Comparison of ENCODE assay signal across 22 cellular contexts in genomic region chr5:135194126-135194488, GRCh38.
"Had no signal": no experiment of that assay in that cellular context is flagged by ENCODE, and none has a peak within 500 bp of the region (broad histone marks: within the 10 kb centered on the region; RNA-seq: fewer than 3 reads in every experiment).

No MANE protein-coding gene starts in this region.

- H3K4me1 ChIP-seq: uterus had no signal

- H3K27ac ChIP-seq: body of pancreas, cardiac muscle cell, gastroesophageal sphincter, uterus had no signal

- H3K36me3 ChIP-seq: cardiac muscle cell, gastroesophageal sphincter, uterus had no signal

- H3K4me3 ChIP-seq: body of pancreas, cardiac muscle cell, gastroesophageal sphincter, uterus had no signal

- H3K36me3 Mint-ChIP-seq: activated naive CD4-positive, alpha-beta T cell treated with anti-CD3 and anti-CD28 coated beads, Interleukin-2, amount 10 ng/mL, durations not matched to agents 7 days and 5 days; naive thymus-derived CD4-positive, alpha-beta T cell had no signal

- DNase-seq: activated B cell treated with CpG ODN at 0.5 μM for 24 hours; activated CD4-positive, alpha-beta T cell treated with anti-CD3 and anti-CD28 coated beads for 36 hours; activated CD4-positive, alpha-beta T cell treated with anti-CD3 and anti-CD28 coated beads, Interleukin-2, amount 50 U/mL, for 4 hours; activated effector memory CD4-positive, alpha-beta T cell treated with Interleukin-2 at 50 U/mL for 16 hours; activated naive CD4-positive, alpha-beta T cell treated with anti-CD3 and anti-CD28 coated beads, Interleukin-2, amount 10 ng/mL, durations not matched to agents 7 days and 5 days; activated naive CD8-positive, alpha-beta T cell treated with anti-CD3 and anti-CD28 coated beads, Interleukin-2, amount 50 U/mL, for 24 hours; activated T-cell treated with anti-CD3 and anti-CD28 coated beads, Interleukin-2, amount 50 U/mL, for 72 hours; body of pancreas; cortex of kidney; effector CD4-positive, alpha-beta T cell; erythroblast; naive thymus-derived CD4-positive, alpha-beta T cell; stimulated activated CD4-positive, alpha-beta T cell treated with anti-CD3 and anti-CD28 coated beads, Interleukin-4, amount 100 ng/mL, for 24 hours; stimulated activated naive CD8-positive, alpha-beta T cell treated with anti-CD3 and anti-CD28 coated beads, Interleukin-15, amount 100 ng/mL, for 72 hours; SW 1271; T-helper 17 cell; trophoblast cell; uterus had no signal

- H3K27me3 ChIP-seq: body of pancreas, gastroesophageal sphincter, uterus had no signal

- H3K9me3 Mint-ChIP-seq: activated naive CD4-positive, alpha-beta T cell treated with anti-CD3 and anti-CD28 coated beads, Interleukin-2, amount 10 ng/mL, durations not matched to agents 7 days and 5 days; activated naive CD8-positive, alpha-beta T cell treated with anti-CD3 and anti-CD28 coated beads, Interleukin-2, amount 50 U/mL, for 24 hours; stimulated activated naive CD8-positive, alpha-beta T cell treated with anti-CD3 and anti-CD28 coated beads, Interleukin-15, amount 100 ng/mL, for 72 hours had no signal

- ATAC-seq: activated CD4-positive, alpha-beta T cell treated with anti-CD3 and anti-CD28 coated beads for 36 hours; activated naive CD8-positive, alpha-beta T cell treated with anti-CD3 and anti-CD28 coated beads, Interleukin-2, amount 50 U/mL, for 24 hours; activated T-cell treated with anti-CD3 and anti-CD28 coated beads, Interleukin-2, amount 50 U/mL, for 72 hours; body of pancreas; gastroesophageal sphincter; naive thymus-derived CD4-positive, alpha-beta T cell; stimulated activated naive CD8-positive, alpha-beta T cell treated with anti-CD3 and anti-CD28 coated beads, Interleukin-15, amount 100 ng/mL, for 72 hours; T-helper 17 cell had no signal

- H3K27ac Mint-ChIP-seq: activated B cell treated with CpG ODN at 0.5 μM for 24 hours; activated CD4-positive, alpha-beta T cell treated with anti-CD3 and anti-CD28 coated beads for 36 hours; activated naive CD4-positive, alpha-beta T cell treated with anti-CD3 and anti-CD28 coated beads, Interleukin-2, amount 10 ng/mL, durations not matched to agents 7 days and 5 days; activated naive CD8-positive, alpha-beta T cell treated with anti-CD3 and anti-CD28 coated beads, Interleukin-2, amount 50 U/mL, for 24 hours; activated T-cell treated with anti-CD3 and anti-CD28 coated beads, Interleukin-2, amount 50 U/mL, for 72 hours; memory B cell; naive thymus-derived CD4-positive, alpha-beta T cell; stimulated activated naive CD8-positive, alpha-beta T cell treated with anti-CD3 and anti-CD28 coated beads, Interleukin-15, amount 100 ng/mL, for 72 hours; T-helper 17 cell had no signal

- H3K4me3 Mint-ChIP-seq: activated B cell treated with CpG ODN at 0.5 μM for 24 hours; activated CD4-positive, alpha-beta T cell treated with anti-CD3 and anti-CD28 coated beads for 36 hours; activated naive CD4-positive, alpha-beta T cell treated with anti-CD3 and anti-CD28 coated beads, Interleukin-2, amount 10 ng/mL, durations not matched to agents 7 days and 5 days; activated naive CD8-positive, alpha-beta T cell treated with anti-CD3 and anti-CD28 coated beads, Interleukin-2, amount 50 U/mL, for 24 hours; activated T-cell treated with anti-CD3 and anti-CD28 coated beads, Interleukin-2, amount 50 U/mL, for 72 hours; memory B cell; naive thymus-derived CD4-positive, alpha-beta T cell; neural crest cell; stimulated activated naive CD8-positive, alpha-beta T cell treated with anti-CD3 and anti-CD28 coated beads, Interleukin-15, amount 100 ng/mL, for 72 hours; T-helper 17 cell had no signal

- H3K9me3 ChIP-seq: body of pancreas, gastroesophageal sphincter, uterus had no signal
